10 cellular contexts compared by ENCODE assay signal in the genomic region with DNA sequence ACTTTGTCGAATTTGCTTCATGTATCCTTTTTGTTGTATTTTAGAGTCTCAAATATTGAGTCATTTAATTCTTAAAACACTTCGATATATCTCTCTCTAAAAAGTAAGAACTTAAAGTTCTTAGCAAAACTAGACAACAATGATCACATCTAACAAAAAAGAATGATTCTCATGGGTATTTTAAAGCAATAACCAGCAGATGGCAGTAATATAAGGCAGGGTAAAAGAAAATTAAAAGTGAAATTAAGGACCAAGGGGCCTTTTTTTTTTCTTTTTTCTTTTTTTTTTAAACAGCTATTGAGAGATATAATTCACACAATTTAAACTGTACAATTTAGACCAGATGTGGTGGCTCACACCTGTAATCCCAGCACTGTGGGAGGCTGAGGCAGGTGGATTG. TPM values are rescaled to one million over a fixed set of nuclear protein-coding genes. Genes with fewer than 3 reads are reported as not detected.
DNase-seq lines count a peak whose midpoint lies in the region; ATAC-seq and TF ChIP-seq lines count a peak whose summit lies in the region.
"Had no signal": no experiment of that assay in that cellular context is flagged by ENCODE, and none has a peak within 500 bp of the region (broad histone marks: within the 10 kb centered on the region; RNA-seq: fewer than 3 reads in every experiment).

No MANE protein-coding gene starts in this region.

- H3K4me3 ChIP-seq in breast epithelium, result no peak overlapping the region
- H3K4me3 ChIP-seq in prostate gland, result no peak overlapping the region

- intact Hi-C loops in breast epithelium (cut with DNase I; ENCODE audit: low total_unique reads), result no loop called here
- intact Hi-C loops in prostate gland (cut with DNase I), result no loop called here

- no peaks in the 10 kb centered on the region for H3K36me3 ChIP-seq in breast epithelium
- no peaks in the 10 kb centered on the region for H3K36me3 ChIP-seq in prostate gland

- no peak for TF ChIP-seq POLR2A in breast epithelium (IDR thresholded peaks at IDR 0.05)
- TF ChIP-seq POLR2A in prostate gland (IDR thresholded peaks at IDR 0.05), result no peak

- H3K27ac ChIP-seq in breast epithelium, result no peak overlapping the region
- H3K27ac ChIP-seq in prostate gland, result no peak overlapping the region

- H3K27me3 ChIP-seq in breast epithelium, result no peaks in the 10 kb centered on the region
- no peaks in the 10 kb centered on the region for H3K27me3 ChIP-seq in prostate gland (replicated peaks; ENCODE audit: insufficient read depth)

- H3K4me1 ChIP-seq in breast epithelium (no peaks in the 10 kb centered on the region), prostate gland (replicated peaks) (no peaks in the 10 kb centered on the region)

- TF ChIP-seq CTCF in breast epithelium (IDR thresholded peaks at IDR 0.05), result peak in 2 of 3 donors; percentile 14 to 25
- peak in 3 of 4 experiments; percentile 19 to 42 (median 28) for TF ChIP-seq CTCF in prostate gland (IDR thresholded peaks at IDR 0.05)

- H3K9me3 ChIP-seq in breast epithelium, result no peaks in the 10 kb centered on the region
- no peaks in the 10 kb centered on the region for H3K9me3 ChIP-seq in prostate gland

- WGBS in prostate gland, result 90% methylated on average over 2 of the region's 2 CpGs

- DNase-seq in NCI-H2227 (lab: John Stamatoyannopoulos, UW; ENCODE audit: unreplicated experiment) (peak; percentile 22), NCI-H2227 treated with DMSO at 0.1 percent for 48 hours (lab: John Stamatoyannopoulos, UW) (no peak), LoVo (ENCODE audit: low spot score) (peak; percentile 8), breast epithelium (ENCODE audit: low spot score in 2 of 2) (no peak), prostate gland (ENCODE audit: low spot score) (no peak), iPS-NIHi7 (ENCODE audit: extremely low spot score) (no peak)
- DNase-seq: activated CD4-positive, alpha-beta T cell treated with anti-CD3 and anti-CD28 coated beads, Interleukin-2, amount 50 U/mL, for 48 hours; KG1 had no signal

- no peak for ATAC-seq in GM19397 (IDR thresholded peaks at IDR 0.05; ENCODE audit: unreplicated experiment)
- no peak for ATAC-seq in GM19351 (IDR thresholded peaks at IDR 0.05; ENCODE audit: unreplicated experiment)

RNA-seq across cellular contexts. Expression of a gene that starts 9.9 kb away (rescaled TPM):
- total RNA-seq in breast epithelium, result 100 to 1,000 TPM in 2 of 3 donors, 10 to 100 TPM in 1; 100.0 to 611 (median 111) TPM
- 10 to 100 TPM; 24.8 to 47.9 TPM for total RNA-seq in prostate gland

RNA-seq across cellular contexts. Expression of a gene that starts 50.0 kb away (rescaled TPM):
- total RNA-seq in breast epithelium (1 to 10 TPM; 3.6 to 9.1 (median 4.6) TPM), prostate gland (1 to 10 TPM; 5.1 to 8.0 TPM)

Comparison
In these comparisons a context has a peak if more than half of its experiments do, and no peak if none do; other contexts are left out.
1. DNase-seq: peak in NCI-H2227 (single experiment) and LoVo (single experiment); none in NCI-H2227 treated with DMSO at 0.1 percent for 48 hours (single experiment), breast epithelium (0 of 2), prostate gland (single experiment) and iPS-NIHi7 (single experiment).